1 cellular context compared by ENCODE assay signal in genomic region chr10:22230331-22230833, GRCh38.
TF ChIP-seq lines count a peak whose summit lies in the region.

No MANE protein-coding gene starts in this region.

TF ChIP-seq in K562, 482 proteins besides CTCF, POLR2A, EP300 and RAD21 (continues in another document):
- TF ChIP-seq, protein P1, sequence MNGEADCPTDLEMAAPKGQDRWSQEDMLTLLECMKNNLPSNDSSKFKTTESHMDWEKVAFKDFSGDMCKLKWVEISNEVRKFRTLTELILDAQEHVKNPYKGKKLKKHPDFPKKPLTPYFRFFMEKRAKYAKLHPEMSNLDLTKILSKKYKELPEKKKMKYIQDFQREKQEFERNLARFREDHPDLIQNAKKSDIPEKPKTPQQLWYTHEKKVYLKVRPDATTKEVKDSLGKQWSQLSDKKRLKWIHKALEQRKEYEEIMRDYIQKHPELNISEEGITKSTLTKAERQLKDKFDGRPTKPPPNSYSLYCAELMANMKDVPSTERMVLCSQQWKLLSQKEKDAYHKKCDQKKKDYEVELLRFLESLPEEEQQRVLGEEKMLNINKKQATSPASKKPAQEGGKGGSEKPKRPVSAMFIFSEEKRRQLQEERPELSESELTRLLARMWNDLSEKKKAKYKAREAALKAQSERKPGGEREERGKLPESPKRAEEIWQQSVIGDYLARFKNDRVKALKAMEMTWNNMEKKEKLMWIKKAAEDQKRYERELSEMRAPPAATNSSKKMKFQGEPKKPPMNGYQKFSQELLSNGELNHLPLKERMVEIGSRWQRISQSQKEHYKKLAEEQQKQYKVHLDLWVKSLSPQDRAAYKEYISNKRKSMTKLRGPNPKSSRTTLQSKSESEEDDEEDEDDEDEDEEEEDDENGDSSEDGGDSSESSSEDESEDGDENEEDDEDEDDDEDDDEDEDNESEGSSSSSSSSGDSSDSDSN (IDR thresholded peaks at IDR 0.05; ENCODE audit: borderline replicate concordance in 1 of 2, low read depth in 2 of 2, low read length in 2 of 2) = no peak
- TF ChIP-seq TRIM24 (IDR thresholded peaks at IDR 0.05) (peak in 1 of 2 experiments; percentile 22; a peak in 1 of 4 replicates), NELFE (IDR thresholded peaks at IDR 0.05; ENCODE audit: insufficient read depth, insufficient read length) (no peak), MBD2 (IDR thresholded peaks at IDR 0.05; ENCODE audit: borderline replicate concordance, low read depth) (peak; percentile 33; the same call in 1 of the 2 replicates), SMARCA4 (IDR thresholded peaks at IDR 0.05) (peak; percentile 29; the same call in 1 of the 2 replicates), ARID3A (IDR thresholded peaks at IDR 0.05; ENCODE audit: borderline replicate concordance, low read depth, low read length) (peak; percentile 35; the same call in 1 of the 2 replicates), HNRNPH1 (optimal IDR thresholded peaks at IDR 0.05; ENCODE audit: low read depth, low read length) (no peak), SMAD1 (IDR thresholded peaks at IDR 0.05; ENCODE audit: low read depth, low read length, partially characterized antibody) (no peak), EGR1 (conservative IDR thresholded peaks at IDR 0.05) (no peak), PPARD (CRISPR knock-in tag; IDR thresholded peaks at IDR 0.05) (no peak), SIX5 (IDR thresholded peaks at IDR 0.05; ENCODE audit: borderline replicate concordance in 1 of 2, insufficient read depth in 1 of 2, low read depth in 1 of 2, low read length in 2 of 2) (no peak), MCM2 (IDR thresholded peaks at IDR 0.05; ENCODE audit: low read depth) (no peak), ZNF280B (CRISPR knock-in tag; IDR thresholded peaks at IDR 0.05) (no peak), FUS (optimal IDR thresholded peaks at IDR 0.05; ENCODE audit: low read depth, low read length) (no peak), ZNF668 (CRISPR knock-in tag; IDR thresholded peaks at IDR 0.05) (no peak), CREM (IDR thresholded peaks at IDR 0.05; ENCODE audit: low read depth) (peak; percentile 72), CAMTA2 (CRISPR knock-in tag; conservative IDR thresholded peaks at IDR 0.05) (no peak), SRSF9 (IDR thresholded peaks at IDR 0.05; ENCODE audit: borderline replicate concordance, low read depth, low read length) (no peak), CBFA2T2 (conservative IDR thresholded peaks at IDR 0.05) (no peak), SUPT5H (IDR thresholded peaks at IDR 0.05) (no peak; the same call in 1 of the 2 replicates), PTRF (tag; IDR thresholded peaks at IDR 0.05) (no peak), E2F3 (CRISPR knock-in tag; IDR thresholded peaks at IDR 0.05) (0 out of 2 replicates have a peak, but pooled peaks have one; percentile 32), HDAC8 (tag; IDR thresholded peaks at IDR 0.05) (no peak), RNF2 (IDR thresholded peaks at IDR 0.05) (no peak), FOXA1 (IDR thresholded peaks at IDR 0.05; ENCODE audit: borderline replicate concordance) (no peak), ATF7 (IDR thresholded peaks at IDR 0.05) (0 out of 2 replicates have a peak, but pooled peaks have one; percentile 35), STAG1 (CRISPR knock-in tag; IDR thresholded peaks at IDR 0.05; ENCODE audit: borderline replicate concordance) (no peak), ZNF431 (CRISPR knock-in tag; IDR thresholded peaks at IDR 0.05) (0 out of 2 replicates have a peak, but pooled peaks have one; percentile 42), HMGN3 (IDR thresholded peaks at IDR 0.05; ENCODE audit: borderline replicate concordance, extremely low read depth, insufficient read length, low read depth, low read length) (no peak), PCBP1 (IDR thresholded peaks at IDR 0.05; ENCODE audit: low read depth, low read length, poor library complexity, severe bottlenecking) (no peak), E2F1 (CRISPR knock-in tag; IDR thresholded peaks at IDR 0.05) (no peak; the same call in 1 of the 2 replicates), MECOM (CRISPR knock-in tag; IDR thresholded peaks at IDR 0.05) (no peak)
- TF ChIP-seq, protein P2, sequence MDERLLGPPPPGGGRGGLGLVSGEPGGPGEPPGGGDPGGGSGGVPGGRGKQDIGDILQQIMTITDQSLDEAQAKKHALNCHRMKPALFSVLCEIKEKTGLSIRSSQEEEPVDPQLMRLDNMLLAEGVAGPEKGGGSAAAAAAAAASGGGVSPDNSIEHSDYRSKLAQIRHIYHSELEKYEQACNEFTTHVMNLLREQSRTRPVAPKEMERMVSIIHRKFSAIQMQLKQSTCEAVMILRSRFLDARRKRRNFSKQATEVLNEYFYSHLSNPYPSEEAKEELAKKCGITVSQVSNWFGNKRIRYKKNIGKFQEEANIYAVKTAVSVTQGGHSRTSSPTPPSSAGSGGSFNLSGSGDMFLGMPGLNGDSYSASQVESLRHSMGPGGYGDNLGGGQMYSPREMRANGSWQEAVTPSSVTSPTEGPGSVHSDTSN (CRISPR knock-in tag; IDR thresholded peaks at IDR 0.05; ENCODE audit: low read depth) = no peak; the same call in 1 of the 2 replicates
- TF ChIP-seq, protein P2 (tag; conservative IDR thresholded peaks at IDR 0.05; ENCODE audit: low read depth) = peak; percentile 95
- TF ChIP-seq, protein P3, sequence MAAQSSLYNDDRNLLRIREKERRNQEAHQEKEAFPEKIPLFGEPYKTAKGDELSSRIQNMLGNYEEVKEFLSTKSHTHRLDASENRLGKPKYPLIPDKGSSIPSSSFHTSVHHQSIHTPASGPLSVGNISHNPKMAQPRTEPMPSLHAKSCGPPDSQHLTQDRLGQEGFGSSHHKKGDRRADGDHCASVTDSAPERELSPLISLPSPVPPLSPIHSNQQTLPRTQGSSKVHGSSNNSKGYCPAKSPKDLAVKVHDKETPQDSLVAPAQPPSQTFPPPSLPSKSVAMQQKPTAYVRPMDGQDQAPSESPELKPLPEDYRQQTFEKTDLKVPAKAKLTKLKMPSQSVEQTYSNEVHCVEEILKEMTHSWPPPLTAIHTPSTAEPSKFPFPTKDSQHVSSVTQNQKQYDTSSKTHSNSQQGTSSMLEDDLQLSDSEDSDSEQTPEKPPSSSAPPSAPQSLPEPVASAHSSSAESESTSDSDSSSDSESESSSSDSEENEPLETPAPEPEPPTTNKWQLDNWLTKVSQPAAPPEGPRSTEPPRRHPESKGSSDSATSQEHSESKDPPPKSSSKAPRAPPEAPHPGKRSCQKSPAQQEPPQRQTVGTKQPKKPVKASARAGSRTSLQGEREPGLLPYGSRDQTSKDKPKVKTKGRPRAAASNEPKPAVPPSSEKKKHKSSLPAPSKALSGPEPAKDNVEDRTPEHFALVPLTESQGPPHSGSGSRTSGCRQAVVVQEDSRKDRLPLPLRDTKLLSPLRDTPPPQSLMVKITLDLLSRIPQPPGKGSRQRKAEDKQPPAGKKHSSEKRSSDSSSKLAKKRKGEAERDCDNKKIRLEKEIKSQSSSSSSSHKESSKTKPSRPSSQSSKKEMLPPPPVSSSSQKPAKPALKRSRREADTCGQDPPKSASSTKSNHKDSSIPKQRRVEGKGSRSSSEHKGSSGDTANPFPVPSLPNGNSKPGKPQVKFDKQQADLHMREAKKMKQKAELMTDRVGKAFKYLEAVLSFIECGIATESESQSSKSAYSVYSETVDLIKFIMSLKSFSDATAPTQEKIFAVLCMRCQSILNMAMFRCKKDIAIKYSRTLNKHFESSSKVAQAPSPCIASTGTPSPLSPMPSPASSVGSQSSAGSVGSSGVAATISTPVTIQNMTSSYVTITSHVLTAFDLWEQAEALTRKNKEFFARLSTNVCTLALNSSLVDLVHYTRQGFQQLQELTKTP (IDR thresholded peaks at IDR 0.05; ENCODE audit: low read depth in 1 of 2, partially characterized antibody in 2 of 2) = peak in 1 of 2 experiments; percentile 26
- TF ChIP-seq, protein P4, sequence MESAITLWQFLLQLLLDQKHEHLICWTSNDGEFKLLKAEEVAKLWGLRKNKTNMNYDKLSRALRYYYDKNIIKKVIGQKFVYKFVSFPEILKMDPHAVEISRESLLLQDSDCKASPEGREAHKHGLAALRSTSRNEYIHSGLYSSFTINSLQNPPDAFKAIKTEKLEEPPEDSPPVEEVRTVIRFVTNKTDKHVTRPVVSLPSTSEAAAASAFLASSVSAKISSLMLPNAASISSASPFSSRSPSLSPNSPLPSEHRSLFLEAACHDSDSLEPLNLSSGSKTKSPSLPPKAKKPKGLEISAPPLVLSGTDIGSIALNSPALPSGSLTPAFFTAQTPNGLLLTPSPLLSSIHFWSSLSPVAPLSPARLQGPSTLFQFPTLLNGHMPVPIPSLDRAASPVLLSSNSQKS (CRISPR knock-in tag; IDR thresholded peaks at IDR 0.05) = no peak
- TF ChIP-seq, protein P5, sequence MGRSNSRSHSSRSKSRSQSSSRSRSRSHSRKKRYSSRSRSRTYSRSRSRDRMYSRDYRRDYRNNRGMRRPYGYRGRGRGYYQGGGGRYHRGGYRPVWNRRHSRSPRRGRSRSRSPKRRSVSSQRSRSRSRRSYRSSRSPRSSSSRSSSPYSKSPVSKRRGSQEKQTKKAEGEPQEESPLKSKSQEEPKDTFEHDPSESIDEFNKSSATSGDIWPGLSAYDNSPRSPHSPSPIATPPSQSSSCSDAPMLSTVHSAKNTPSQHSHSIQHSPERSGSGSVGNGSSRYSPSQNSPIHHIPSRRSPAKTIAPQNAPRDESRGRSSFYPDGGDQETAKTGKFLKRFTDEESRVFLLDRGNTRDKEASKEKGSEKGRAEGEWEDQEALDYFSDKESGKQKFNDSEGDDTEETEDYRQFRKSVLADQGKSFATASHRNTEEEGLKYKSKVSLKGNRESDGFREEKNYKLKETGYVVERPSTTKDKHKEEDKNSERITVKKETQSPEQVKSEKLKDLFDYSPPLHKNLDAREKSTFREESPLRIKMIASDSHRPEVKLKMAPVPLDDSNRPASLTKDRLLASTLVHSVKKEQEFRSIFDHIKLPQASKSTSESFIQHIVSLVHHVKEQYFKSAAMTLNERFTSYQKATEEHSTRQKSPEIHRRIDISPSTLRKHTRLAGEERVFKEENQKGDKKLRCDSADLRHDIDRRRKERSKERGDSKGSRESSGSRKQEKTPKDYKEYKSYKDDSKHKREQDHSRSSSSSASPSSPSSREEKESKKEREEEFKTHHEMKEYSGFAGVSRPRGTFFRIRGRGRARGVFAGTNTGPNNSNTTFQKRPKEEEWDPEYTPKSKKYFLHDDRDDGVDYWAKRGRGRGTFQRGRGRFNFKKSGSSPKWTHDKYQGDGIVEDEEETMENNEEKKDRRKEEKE (IDR thresholded peaks at IDR 0.05; ENCODE audit: borderline replicate concordance in 1 of 2, control insufficient read depth in 1 of 2, low read depth in 2 of 2, low read length in 1 of 2) = no peak
- TF ChIP-seq, protein P6, sequence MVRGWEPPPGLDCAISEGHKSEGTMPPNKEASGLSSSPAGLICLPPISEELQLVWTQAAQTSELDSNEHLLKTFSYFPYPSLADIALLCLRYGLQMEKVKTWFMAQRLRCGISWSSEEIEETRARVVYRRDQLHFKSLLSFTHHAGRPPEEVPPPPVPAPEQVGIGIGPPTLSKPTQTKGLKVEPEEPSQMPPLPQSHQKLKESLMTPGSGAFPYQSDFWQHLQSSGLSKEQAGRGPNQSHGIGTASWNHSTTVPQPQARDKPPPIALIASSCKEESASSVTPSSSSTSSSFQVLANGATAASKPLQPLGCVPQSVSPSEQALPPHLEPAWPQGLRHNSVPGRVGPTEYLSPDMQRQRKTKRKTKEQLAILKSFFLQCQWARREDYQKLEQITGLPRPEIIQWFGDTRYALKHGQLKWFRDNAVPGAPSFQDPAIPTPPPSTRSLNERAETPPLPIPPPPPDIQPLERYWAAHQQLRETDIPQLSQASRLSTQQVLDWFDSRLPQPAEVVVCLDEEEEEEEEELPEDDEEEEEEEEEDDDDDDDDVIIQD (CRISPR knock-in tag; IDR thresholded peaks at IDR 0.05) = peak; percentile 6; the same call in 1 of the 2 replicates
- TF ChIP-seq, protein P7, sequence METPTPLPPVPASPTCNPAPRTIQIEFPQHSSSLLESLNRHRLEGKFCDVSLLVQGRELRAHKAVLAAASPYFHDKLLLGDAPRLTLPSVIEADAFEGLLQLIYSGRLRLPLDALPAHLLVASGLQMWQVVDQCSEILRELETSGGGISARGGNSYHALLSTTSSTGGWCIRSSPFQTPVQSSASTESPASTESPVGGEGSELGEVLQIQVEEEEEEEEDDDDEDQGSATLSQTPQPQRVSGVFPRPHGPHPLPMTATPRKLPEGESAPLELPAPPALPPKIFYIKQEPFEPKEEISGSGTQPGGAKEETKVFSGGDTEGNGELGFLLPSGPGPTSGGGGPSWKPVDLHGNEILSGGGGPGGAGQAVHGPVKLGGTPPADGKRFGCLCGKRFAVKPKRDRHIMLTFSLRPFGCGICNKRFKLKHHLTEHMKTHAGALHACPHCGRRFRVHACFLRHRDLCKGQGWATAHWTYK (CRISPR knock-in tag; IDR thresholded peaks at IDR 0.05) = no peak
